Comparison of ENCODE assay signal across 29 cellular contexts in the genomic region with DNA sequence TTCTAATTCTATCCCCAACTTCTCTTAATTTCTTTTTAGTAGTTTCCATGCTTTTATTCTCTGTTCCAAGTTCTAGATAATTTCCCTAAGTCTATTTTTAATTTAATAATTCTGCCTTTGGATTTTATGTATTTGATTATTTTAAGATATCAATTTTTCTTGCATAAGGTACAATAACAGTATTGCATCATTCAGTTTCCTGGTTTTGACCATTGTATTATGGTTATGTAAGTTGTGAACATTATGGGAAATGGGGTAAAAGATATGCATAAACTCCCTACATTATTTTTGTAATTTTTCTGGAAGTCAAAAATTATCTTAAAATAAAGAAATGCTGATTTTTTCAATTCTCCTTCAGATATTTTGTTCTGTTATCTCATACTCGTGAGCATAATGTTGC. TPM values are rescaled to one million over a fixed set of nuclear protein-coding genes. Genes with fewer than 3 reads are reported as not detected.
"Had no signal": no experiment of that assay in that cellular context is flagged by ENCODE, and none has a peak within 500 bp of the region (broad histone marks: within the 10 kb centered on the region; RNA-seq: fewer than 3 reads in every experiment).

No MANE protein-coding gene starts in this region.

- H3K4me3 Mint-ChIP-seq: naive thymus-derived CD8-positive, alpha-beta T cell; nephron; neural crest cell; stimulated activated memory B cell treated with anti-CD40 and anti-IgM and Interleukin-4, amounts not matched to agents 10 μg/mL and 1 μg/mL and 100 μg/mL, for 72 hours; stimulated activated naive CD8-positive, alpha-beta T cell treated with anti-CD3 and anti-CD28 coated beads, Interleukin-15, amount 100 ng/mL, for 72 hours; type B pancreatic cell had no signal

- DNase-seq: hippocampal formation; left colon; left lung; lower lobe of right lung; mammary epithelial cell; mesenchymal stem cell; naive thymus-derived CD8-positive, alpha-beta T cell; nucleus accumbens; pancreas; posterior cingulate gyrus; retina; right cardiac atrium; sigmoid colon; stimulated activated CD4-positive, alpha-beta T cell treated with anti-CD3 and anti-CD28 coated beads, Interleukin-1b, Interleukin-23, amount 100 ng/mL, for 48 hours; stimulated activated CD4-positive, alpha-beta T cell treated with anti-CD3 and anti-CD28 coated beads, Interleukin-2, amount 100 ng/mL, for 48 hours; stimulated activated CD4-positive, alpha-beta T cell treated with anti-CD3 and anti-CD28 coated beads, Interleukin-4, amount 100 ng/mL, for 4 hours; stimulated activated CD8-positive, alpha-beta memory T cell treated with anti-CD3 and anti-CD28 coated beads, Interleukin-4, amount 100 ng/mL, for 48 hours; stimulated activated naive CD4-positive, alpha-beta T cell treated with Interleukin-2 at 50 U/mL for 16 hours; stimulated activated naive CD8-positive, alpha-beta T cell treated with anti-CD3 and anti-CD28 coated beads, Interleukin-15, amount 100 ng/mL, for 72 hours; substantia nigra; uterus had no signal

- H3K27ac ChIP-seq: left lung, lower lobe of right lung, pancreas, prostate gland, sigmoid colon, tibial nerve, uterus had no signal

- H3K4me3 ChIP-seq: left lung, lower lobe of right lung, pancreas, prostate gland, sigmoid colon, smooth muscle cell, tibial nerve, uterus had no signal

- H3K9me3 ChIP-seq: left lung, lower lobe of right lung, pancreas, prostate gland, sigmoid colon, tibial nerve, uterus had no signal

- ATAC-seq: left colon; left lung; lower lobe of right lung; naive thymus-derived CD8-positive, alpha-beta T cell; pancreas; right cardiac atrium; stimulated activated memory B cell treated with anti-CD40 and anti-IgM and Interleukin-4, amounts not matched to agents 10 μg/mL and 1 μg/mL and 100 μg/mL, for 72 hours; stimulated activated naive CD8-positive, alpha-beta T cell treated with anti-CD3 and anti-CD28 coated beads, Interleukin-15, amount 100 ng/mL, for 72 hours had no signal

- H3K27ac Mint-ChIP-seq: naive thymus-derived CD8-positive, alpha-beta T cell; nephron; stimulated activated memory B cell treated with anti-CD40 and anti-IgM and Interleukin-4, amounts not matched to agents 10 μg/mL and 1 μg/mL and 100 μg/mL, for 72 hours; stimulated activated naive CD8-positive, alpha-beta T cell treated with anti-CD3 and anti-CD28 coated beads, Interleukin-15, amount 100 ng/mL, for 72 hours; type B pancreatic cell had no signal

- H3K36me3 Mint-ChIP-seq: stimulated activated memory B cell treated with anti-CD40 and anti-IgM and Interleukin-4, amounts not matched to agents 10 μg/mL and 1 μg/mL and 100 μg/mL, for 72 hours; type B pancreatic cell had no signal

- FAIRE-seq: keratinocyte had no signal

- H3K4me1 Mint-ChIP-seq: naive thymus-derived CD8-positive, alpha-beta T cell; nephron; neural crest cell; stimulated activated memory B cell treated with anti-CD40 and anti-IgM and Interleukin-4, amounts not matched to agents 10 μg/mL and 1 μg/mL and 100 μg/mL, for 72 hours; stimulated activated naive CD8-positive, alpha-beta T cell treated with anti-CD3 and anti-CD28 coated beads, Interleukin-15, amount 100 ng/mL, for 72 hours had no signal

- H3K4me1 ChIP-seq: left lung, lower lobe of right lung, pancreas, prostate gland, sigmoid colon, tibial nerve, uterus had no signal

- H3K9me3 Mint-ChIP-seq: naive thymus-derived CD8-positive, alpha-beta T cell; nephron; neural crest cell; stimulated activated memory B cell treated with anti-CD40 and anti-IgM and Interleukin-4, amounts not matched to agents 10 μg/mL and 1 μg/mL and 100 μg/mL, for 72 hours; stimulated activated naive CD8-positive, alpha-beta T cell treated with anti-CD3 and anti-CD28 coated beads, Interleukin-15, amount 100 ng/mL, for 72 hours; type B pancreatic cell had no signal

- H3K36me3 ChIP-seq: left lung, lower lobe of right lung, pancreas, prostate gland, sigmoid colon, tibial nerve, uterus had no signal

RNA-seq across cellular contexts. Expression of a gene that starts 21.1 kb away (rescaled TPM):
- total RNA-seq: tibial nerve had no signal
